9 cellular contexts compared by ENCODE assay signal in the genomic region with DNA sequence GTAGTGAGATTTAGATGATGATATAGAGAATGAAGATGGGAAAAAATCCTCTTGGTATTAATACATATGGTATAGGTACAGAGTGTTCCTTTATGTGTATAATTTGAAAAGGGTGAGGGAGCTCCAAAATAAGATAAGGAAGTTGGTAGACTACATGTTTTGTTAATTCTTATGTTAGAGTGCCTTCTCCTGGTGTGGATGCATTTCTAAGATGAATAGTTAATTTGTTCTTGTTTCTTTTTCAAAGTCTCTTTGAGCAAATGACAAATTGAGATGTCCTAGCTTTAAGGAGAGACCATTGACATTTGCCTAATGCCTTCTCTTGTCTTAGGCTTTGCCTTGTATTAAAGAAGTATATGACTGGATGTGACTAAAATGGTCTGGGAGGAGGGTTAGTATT. TPM values are rescaled to one million over a fixed set of nuclear protein-coding genes. Genes with fewer than 3 reads are reported as not detected.
DNase-seq lines count a peak whose midpoint lies in the region; ATAC-seq, FAIRE-seq and TF ChIP-seq lines count a peak whose summit lies in the region.
"Had no signal": no experiment of that assay in that cellular context is flagged by ENCODE, and none has a peak within 500 bp of the region (broad histone marks: within the 10 kb centered on the region; RNA-seq: fewer than 3 reads in every experiment).

No MANE protein-coding gene starts in this region.

- BruUV-seq in GM12878 (replicated peaks; lab: Mats Ljungman, UMichigan), result no TSS peak

- peak; percentile 20 for ATAC-seq in GM12878
- ATAC-seq in GM21423 (IDR thresholded peaks at IDR 0.05; ENCODE audit: unreplicated experiment), result no peak
- ATAC-seq in GM18505 (IDR thresholded peaks at IDR 0.05; ENCODE audit: unreplicated experiment), result no peak
- ATAC-seq in HG02759 (IDR thresholded peaks at IDR 0.05; ENCODE audit: unreplicated experiment), result no peak

- H3K4me3 Mint-ChIP-seq in CD4-positive, alpha-beta memory T cell, result peak overlapping the region in 4 of 8 donors; percentile 5 to 60 (median 34)
- H3K4me3 Mint-ChIP-seq: neural crest cell had no signal

- CTCF ChIA-PET in CD4-positive, alpha-beta memory T cell (lab: Charles Lee; ENCODE audit: partially characterized antibody), result interaction anchor here (0.8 to 8.5 kb wide), 19 partner anchors 11 to 125 kb away, joined by 3 to 124 read pairs (median 6); a partner anchor contains a TSS
- CTCF ChIA-PET in GM12878 (lab: Yijun Ruan, JAX), result interaction anchor here (0.7 to 10.1 kb wide), 32 partner anchors 9 to 172 kb away, joined by 3 to 174 read pairs (median 6); a partner anchor contains a TSS

- POLR2A ChIA-PET in CD4-positive, alpha-beta memory T cell (lab: Charles Lee; ENCODE audit: partially characterized antibody), result interaction anchor here (0.6 to 5.5 kb wide), 9 partner anchors 13 to 167 kb away, joined by 3 to 53 read pairs (median 4); a partner anchor contains a TSS
- POLR2A ChIA-PET in GM12878 (lab: Charles Lee), result interaction anchor here (0.7 to 5.8 kb wide), 12 partner anchors 10 to 119 kb away, joined by 3 to 47 read pairs (median 12); a partner anchor contains a TSS

- peaks cover 3 to 5% of the 10 kb centered on the region in 2 donors for H3K36me3 Mint-ChIP-seq in CD4-positive, alpha-beta memory T cell

- H3K36me3 ChIP-seq in CD4-positive, alpha-beta memory T cell (ENCODE audit: insufficient read depth, low read length), result no peaks in the 10 kb centered on the region
- H3K36me3 ChIP-seq in GM12878 (ENCODE audit: control insufficient read depth in 2 of 2, insufficient read depth in 2 of 2, low read length in 1 of 2) (no peaks in the 10 kb centered on the region; a peak in 1 of 4 replicates), mesodermal cell (ENCODE audit: control insufficient read depth, insufficient read depth, low read length) (peaks cover 7% of the 10 kb centered on the region)

- no peaks in the 10 kb centered on the region for H3K27me3 ChIP-seq in CD4-positive, alpha-beta memory T cell (ENCODE audit: insufficient read depth, low read length)
- no peaks in the 10 kb centered on the region for H3K27me3 ChIP-seq in GM12878 (replicated peaks in 1 of 2; ENCODE audit: control insufficient read depth in 2 of 2, insufficient read depth in 2 of 2, low read length in 1 of 2)

- peak overlapping the region; percentile 57 to 96 (median 89) for H3K27ac Mint-ChIP-seq in CD4-positive, alpha-beta memory T cell

- TF ChIP-seq EP300 in GM12878 (IDR thresholded peaks at IDR 0.05; ENCODE audit: borderline replicate concordance in 1 of 2, control insufficient read depth in 1 of 2, low read depth in 2 of 2, low read length in 2 of 2), result no peak

- H3K27ac ChIP-seq in CD4-positive, alpha-beta memory T cell (ENCODE audit: low read depth, low read length), result peak overlapping the region; percentile 4
- H3K27ac ChIP-seq in GM12878 (ENCODE audit: control insufficient read depth, insufficient read depth), result peak overlapping the region; percentile 94
- peak overlapping the region; percentile 75 for H3K27ac ChIP-seq in mesodermal cell (ENCODE audit: low read depth, low read length, severe bottlenecking)

- H3K4me3 ChIP-seq in CD4-positive, alpha-beta memory T cell (ENCODE audit: low read length in 2 of 2), result no peak overlapping the region
- no peak overlapping the region for H3K4me3 ChIP-seq in Jurkat, Clone E6-1 (ENCODE audit: low read length)
- H3K4me3 ChIP-seq in GM12878 (0 out of 2 replicates have a peak overlapping the region, but pooled peaks have one; percentile 21), mesodermal cell (ENCODE audit: extremely low read depth, insufficient read depth, low read length, poor library complexity, severe bottlenecking) (no peak overlapping the region)

- in situ Hi-C loops in GM12878 (cut with MboI), result loop anchor here (5.0 kb wide), 1 partner anchor 82 kb away; no protein-coding TSS in a partner anchor

- peak; percentile 57 for TF ChIP-seq RAD21 in GM12878 (IDR thresholded peaks at IDR 0.05; ENCODE audit: insufficient read depth, low read depth, low read length)

- intact Hi-C loops in CD4-positive, alpha-beta memory T cell (cut with micrococcal nuclease), result loop anchor here (1.0 to 5.0 kb wide), 3 partner anchors 83 to 118 kb away; no protein-coding TSS in a partner anchor
- intact Hi-C loops in GM12878 (cut with micrococcal nuclease; ENCODE audit: unreplicated experiment), result loop anchor here (5.0 kb wide), 1 partner anchor 63 kb away; no protein-coding TSS in a partner anchor

- no peaks in the 10 kb centered on the region for H3K27me3 Mint-ChIP-seq in CD4-positive, alpha-beta memory T cell

- peaks cover 48 to 75% (median 62%) of the 10 kb centered on the region in 4 donors for H3K4me1 Mint-ChIP-seq in CD4-positive, alpha-beta memory T cell

- TF ChIP-seq CTCF in GM12878 (IDR thresholded peaks at IDR 0.05 in 2 of 3, conservative IDR thresholded peaks at IDR 0.05 in 1 of 3; ENCODE audit: control insufficient read depth in 2 of 3, extremely low read depth in 1 of 3, insufficient read depth in 1 of 3, low read depth in 3 of 3, low read length in 3 of 3), result peak; percentile 14 to 61 (median 30); a peak in 4 of 6 replicates

- H3K79me2 ChIP-seq in GM12878 (ENCODE audit: control insufficient read depth, insufficient read depth, low read length), result peaks cover 86% of the 10 kb centered on the region

- FAIRE-seq in GM12878 (lab: Jason Lieb, UNC), result no peak

- peaks cover 31% of the 10 kb centered on the region for H3K4me1 ChIP-seq in CD4-positive, alpha-beta memory T cell (ENCODE audit: insufficient read depth, low read length)
- H3K4me1 ChIP-seq in GM12878 (ENCODE audit: control insufficient read depth, insufficient read depth, low read length) (peaks cover 53% of the 10 kb centered on the region), mesodermal cell (ENCODE audit: control insufficient read depth, insufficient read depth, low read length, poor library complexity, severe bottlenecking) (peaks cover 41% of the 10 kb centered on the region)

- no peaks in the 10 kb centered on the region for H3K9me3 Mint-ChIP-seq in CD4-positive, alpha-beta memory T cell

- peak overlapping the region; percentile 17 for H3K4me2 ChIP-seq in GM12878 (ENCODE audit: control insufficient read depth, insufficient read depth)

- H3K9me3 ChIP-seq in CD4-positive, alpha-beta memory T cell (ENCODE audit: control insufficient read depth in 1 of 2, low read length in 2 of 2), result no peaks in the 10 kb centered on the region
- no peaks in the 10 kb centered on the region; the same call in none of the 3 replicates for H3K9me3 ChIP-seq in GM12878 (replicated peaks; ENCODE audit: control insufficient read depth, insufficient read depth, low read length)
- H3K9me3 ChIP-seq in mesodermal cell (ENCODE audit: control insufficient read depth, low read length), result no peaks in the 10 kb centered on the region

- TF ChIP-seq POLR2A in GM12878 (IDR thresholded peaks at IDR 0.05; ENCODE audit: low read depth, low read length), result no peak
- TF ChIP-seq POLR2A in GM18505 (IDR thresholded peaks at IDR 0.05; ENCODE audit: borderline replicate concordance, extremely low read depth, insufficient read depth, insufficient read length), result no peak

- H4K20me1 ChIP-seq in GM12878 (ENCODE audit: control insufficient read depth, insufficient read depth), result no peaks in the 10 kb centered on the region

- SMC1A ChIA-PET in GM12878 (lab: Charles Lee; ENCODE audit: uncharacterized antibody, unreplicated experiment), result interaction anchor here (0.7 to 10.8 kb wide), 27 partner anchors 9 to 167 kb away, joined by 3 to 192 read pairs (median 18); a partner anchor contains a TSS

- RAD21 ChIA-PET in GM12878 (lab: Charles Lee; ENCODE audit: unreplicated experiment), result interaction anchor here (0.7 to 9.7 kb wide), 28 partner anchors 10 to 315 kb away, joined by 3 to 202 read pairs (median 8); a partner anchor contains a TSS

- no peak overlapping the region for H2AFZ ChIP-seq in GM12878 (ENCODE audit: control insufficient read depth, low read depth, low read length)

- DNase-seq in CD4-positive, alpha-beta memory T cell, result peak in 4 of 5 donors; percentile 14 to 38 (median 29)
- peak; percentile 6 for DNase-seq in Jurkat, Clone E6-1 (ENCODE audit: low read depth, low spot score)
- DNase-seq in GM12878 (ENCODE audit: low read depth, low spot score), result no peak
- DNase-seq in stimulated activated naive CD4-positive, alpha-beta T cell treated with Interleukin-2 at 50 U/mL for 16 hours (lab: John Stamatoyannopoulos, UW), result no peak

- H3K9ac ChIP-seq in GM12878 (ENCODE audit: control insufficient read depth, insufficient read depth, low read length), result peak overlapping the region; percentile 27

TF ChIP-seq in GM12878, 131 proteins besides CTCF, POLR2A, EP300 and RAD21:
- peak; percentile 51; the same call in 1 of the 2 replicates for TF ChIP-seq SMC3 (IDR thresholded peaks at IDR 0.05; ENCODE audit: borderline replicate concordance, low read length)
- no peak for TF ChIP-seq GATAD2B (conservative IDR thresholded peaks at IDR 0.05; ENCODE audit: low read depth)
- TF ChIP-seq SMARCA5 (IDR thresholded peaks at IDR 0.05), result 0 out of 2 replicates have a peak, but pooled peaks have one; percentile 40
TF ChIP-seq in GM12878: peak in this region for 2.

RNA-seq across cellular contexts. Expression of a gene that starts 34.1 kb away (rescaled TPM):
- 100 to 1,000 TPM; 300 to 319 TPM for total RNA-seq in CD4-positive, alpha-beta memory T cell
- polyA plus RNA-seq in CD4-positive, alpha-beta memory T cell, result 100 to 1,000 TPM in 1 of 2 donors, 10 to 100 TPM in 1; 68.7 to 195 TPM
- polyA plus RNA-seq in Jurkat, Clone E6-1 (2012; ENCODE audit: insufficient read depth, insufficient read length), result 18.2 TPM
- total RNA-seq in GM12878 (2013; cell fraction: nucleolus; rRNA removed), result 399 and 407 TPM in 2 replicates
- total RNA-seq in GM12878 (2014; rRNA removed), result 59.1 and 59.6 TPM in 2 replicates
- total RNA-seq in GM12878 (2014; rRNA removed; fragmentation: Illumina TruSeq; extraction: Trizol), result 63.4 and 65.5 TPM in 2 replicates
- total RNA-seq in GM12878 (2021), result 67.0 and 74.9 TPM in 2 replicates
- polyA plus RNA-seq in GM12878 (2011; ENCODE audit: low read depth), result 39.2 TPM
- 29.7 and 36.3 TPM in 2 replicates for polyA plus RNA-seq in GM12878 (2011; rRNA removed)
- 40.3 and 63.4 TPM in 2 replicates for polyA plus RNA-seq in GM12878 (2011; cell fraction: cytosol; rRNA removed)
- polyA plus RNA-seq in GM12878 (2011; cell fraction: nucleus; rRNA removed), result 75.9 and 95.9 TPM in 2 replicates
- polyA plus RNA-seq in GM12878 (2012), result 56.2 and 76.5 TPM in 2 replicates
- polyA plus RNA-seq in GM12878 (2014; fragmentation: Illumina TruSeq; extraction: Trizol), result 55.8 and 56.2 TPM in 2 replicates
- polyA plus RNA-seq in GM12878 (2014; fragmentation: Nextera tagmentation; extraction: Ambion mirVana), result 10 to 100 TPM; 14.4 to 21.5 TPM
- polyA plus RNA-seq in GM12878 (2014; rRNA removed), result 41.4 and 42.3 TPM in 2 replicates
- polyA plus RNA-seq in GM12878 (2016; fragmentation: Nextera tagmentation; extraction: Ambion mirVana), result 10 to 100 TPM; 54.5 to 56.3 TPM
- polyA minus RNA-seq in GM12878 (2011; rRNA and poly(A)+ RNA removed), result 110 and 178 TPM in 2 replicates
- polyA minus RNA-seq in GM12878 (2011; cell fraction: cytosol; rRNA and poly(A)+ RNA removed), result 61.3 and 76.6 TPM in 2 replicates
- polyA minus RNA-seq in GM12878 (2011; cell fraction: nucleus; rRNA and poly(A)+ RNA removed), result 119 and 203 TPM in 2 replicates
- 51.9 TPM for polyA plus RNA-seq in mesodermal cell (2013, experiment 1 of 2)
- 31.0 TPM for polyA plus RNA-seq in mesodermal cell (2013, experiment 2 of 2)

Comparison
In these comparisons a context has a peak if more than half of its experiments do, and no peak if none do; other contexts are left out.
1. DNase-seq: peak in CD4-positive, alpha-beta memory T cell (4 of 5) and Jurkat, Clone E6-1 (single experiment); none in GM12878 (single experiment) and stimulated activated naive CD4-positive, alpha-beta T cell treated with Interleukin-2 at 50 U/mL for 16 hours (single experiment).
2. H3K27ac ChIP-seq: peak in every context shown above with its lines; median percentile 94 in GM12878; 75 in mesodermal cell; 4 in CD4-positive, alpha-beta memory T cell.